In genomic region chrX:7500386-7500785, GRCh38 we compare ENCODE assay signal across 1 cellular context.
A peak's percentile ranks its signal among the peaks of the same experiment; 100 is the strongest.
TF ChIP-seq lines count a peak whose summit lies in the region.

No MANE protein-coding gene starts in this region.

TF ChIP-seq in GM23338, 12 proteins besides CTCF, POLR2A, EP300 and RAD21 (continued from another document):
- TF ChIP-seq REST (IDR thresholded peaks at IDR 0.05; ENCODE audit: unreplicated experiment) (peak; percentile 42), NANOG (IDR thresholded peaks at IDR 0.05; ENCODE audit: borderline replicate concordance) (no peak)
TF ChIP-seq in GM23338: peak in this region for 1.
